In genomic region chr19:49614096-49614857, GRCh38 we compare ENCODE assay signal across 8 cellular contexts.
DNase-seq lines count a peak whose midpoint lies in the region; ATAC-seq and TF ChIP-seq lines count a peak whose summit lies in the region.

No MANE protein-coding gene starts in this region.

- no peak overlapping the region for H3K4me3 ChIP-seq in fibroblast of mammary gland (ENCODE audit: control insufficient read depth, low read depth, low read length)

- H3K36me3 Mint-ChIP-seq in activated T-cell treated with anti-CD3 and anti-CD28 coated beads, Interleukin-2, amount 50 U/mL, for 24 hours (ENCODE audit: low read depth) = peaks cover 75% of the 10 kb centered on the region
- peaks cover 48 to 65% of the 10 kb centered on the region in 2 donors for H3K36me3 Mint-ChIP-seq in stimulated activated naive B cell treated with anti-CD40 and anti-IgM and Interleukin-4, amounts not matched to agents 10 μg/mL and 1 μg/mL and 100 μg/mL, for 72 hours

- H3K27me3 Mint-ChIP-seq in activated T-cell treated with anti-CD3 and anti-CD28 coated beads, Interleukin-2, amount 50 U/mL, for 24 hours = no peaks in the 10 kb centered on the region
- H3K27me3 Mint-ChIP-seq in stimulated activated naive B cell treated with anti-CD40 and anti-IgM and Interleukin-4, amounts not matched to agents 10 μg/mL and 1 μg/mL and 100 μg/mL, for 72 hours = no peaks in the 10 kb centered on the region

- DNase-seq in activated T-cell treated with anti-CD3 and anti-CD28 coated beads, Interleukin-2, amount 50 U/mL, for 24 hours = peak; percentile 40
- DNase-seq in activated T-cell treated with anti-CD3 and anti-CD28 coated beads for 4 hours (no peak), T1000 (lab: John Stamatoyannopoulos, UW) (peak; percentile 45), fibroblast of mammary gland (ENCODE audit: low read depth) (peak; percentile 96)
- DNase-seq in stimulated activated naive B cell treated with anti-CD40 and anti-IgM and Interleukin-4, amounts not matched to agents 10 μg/mL and 1 μg/mL and 100 μg/mL, for 72 hours = no peak

- H3K9me3 Mint-ChIP-seq in activated T-cell treated with anti-CD3 and anti-CD28 coated beads, Interleukin-2, amount 50 U/mL, for 24 hours = no peaks in the 10 kb centered on the region
- H3K9me3 Mint-ChIP-seq in stimulated activated naive B cell treated with anti-CD40 and anti-IgM and Interleukin-4, amounts not matched to agents 10 μg/mL and 1 μg/mL and 100 μg/mL, for 72 hours = no peaks in the 10 kb centered on the region

- no peak for ATAC-seq in stimulated activated naive B cell treated with anti-CD40 and anti-IgM and Interleukin-4, amounts not matched to agents 10 μg/mL and 1 μg/mL and 100 μg/mL, for 72 hours (replicated peaks)
- no peak for ATAC-seq in HG02840 (IDR thresholded peaks at IDR 0.05; ENCODE audit: low FRiP score, unreplicated experiment)
- no peak for ATAC-seq in GM18873 (IDR thresholded peaks at IDR 0.05; ENCODE audit: low FRiP score, unreplicated experiment)
- ATAC-seq in HG03039 (IDR thresholded peaks at IDR 0.05; ENCODE audit: unreplicated experiment) = no peak

- no peak for TF ChIP-seq CTCF in fibroblast of mammary gland (conservative IDR thresholded peaks at IDR 0.05; ENCODE audit: control insufficient read depth, insufficient read depth, low read depth, low read length)

- no peak overlapping the region for H3K4me3 Mint-ChIP-seq in activated T-cell treated with anti-CD3 and anti-CD28 coated beads, Interleukin-2, amount 50 U/mL, for 24 hours
- H3K4me3 Mint-ChIP-seq in stimulated activated naive B cell treated with anti-CD40 and anti-IgM and Interleukin-4, amounts not matched to agents 10 μg/mL and 1 μg/mL and 100 μg/mL, for 72 hours = peak overlapping the region in 1 of 2 donors; percentile 7

- peak overlapping the region; percentile 84 for H3K27ac Mint-ChIP-seq in activated T-cell treated with anti-CD3 and anti-CD28 coated beads, Interleukin-2, amount 50 U/mL, for 24 hours
- H3K27ac Mint-ChIP-seq in stimulated activated naive B cell treated with anti-CD40 and anti-IgM and Interleukin-4, amounts not matched to agents 10 μg/mL and 1 μg/mL and 100 μg/mL, for 72 hours = peak overlapping the region; percentile 79

- H3K4me1 Mint-ChIP-seq in activated T-cell treated with anti-CD3 and anti-CD28 coated beads, Interleukin-2, amount 50 U/mL, for 24 hours (ENCODE audit: low read depth) = peaks cover 20% of the 10 kb centered on the region
- peaks cover 0 to 8% of the 10 kb centered on the region in 2 donors for H3K4me1 Mint-ChIP-seq in stimulated activated naive B cell treated with anti-CD40 and anti-IgM and Interleukin-4, amounts not matched to agents 10 μg/mL and 1 μg/mL and 100 μg/mL, for 72 hours

Comparison
In these comparisons a context has a peak if more than half of its experiments do, and no peak if none do; other contexts are left out.
1. DNase-seq: peak in activated T-cell treated with anti-CD3 and anti-CD28 coated beads, Interleukin-2, amount 50 U/mL, for 24 hours (single experiment), T1000 (single experiment) and fibroblast of mammary gland (single experiment); none in activated T-cell treated with anti-CD3 and anti-CD28 coated beads for 4 hours (single experiment) and stimulated activated naive B cell treated with anti-CD40 and anti-IgM and Interleukin-4, amounts not matched to agents 10 μg/mL and 1 μg/mL and 100 μg/mL, for 72 hours (single experiment).